Comparison of ENCODE assay signal across 30 cellular contexts in the genomic region with DNA sequence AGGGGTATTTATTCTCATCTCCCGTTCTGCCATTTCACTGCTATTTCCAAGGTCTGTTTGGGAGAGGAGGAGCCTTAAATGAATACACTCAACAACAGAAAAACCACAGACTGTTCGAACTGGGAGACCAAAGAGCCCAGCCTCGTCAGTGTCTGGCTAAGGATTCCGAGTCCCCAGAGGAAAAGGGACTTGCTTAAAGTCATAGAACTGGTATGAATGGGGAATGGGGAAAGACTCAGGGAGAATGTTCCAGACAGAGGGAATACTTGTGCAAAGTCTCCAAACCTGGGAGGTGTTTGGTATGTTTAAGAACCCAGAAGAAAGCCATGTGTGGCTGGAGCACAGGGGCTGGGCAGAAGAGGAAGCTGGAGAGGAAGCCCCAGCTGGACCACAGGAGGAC.
"Had no signal": no experiment of that assay in that cellular context is flagged by ENCODE, and none has a peak within 500 bp of the region (broad histone marks: within the 10 kb centered on the region; RNA-seq: fewer than 3 reads in every experiment).

No MANE protein-coding gene starts in this region.

- H3K36me3 ChIP-seq: breast epithelium, heart left ventricle, lower lobe of right lung, right atrium auricular region, thoracic aorta, vagina had no signal

- H3K4me1 ChIP-seq: breast epithelium, foreskin keratinocyte, lower lobe of right lung, right atrium auricular region, vagina had no signal

- H3K9me3 Mint-ChIP-seq: activated CD4-positive, alpha-beta T cell treated with anti-CD3 and anti-CD28 coated beads, Interleukin-2, amount 10 ng/mL, durations not matched to agents 7 days and 5 days; activated T-cell treated with anti-CD3 and anti-CD28 coated beads, Interleukin-2, amount 50 U/mL, for 4 hours; activated T-helper 17 cell treated with anti-CD3 and anti-CD28 coated beads, Interleukin-2, amount 50 U/mL, for 72 hours; dendritic cell treated with granulocyte-macrophage colony-stimulating factor and Interleukin-4, amounts not matched to agents 40 ng/mL and 50 ng/mL, for 4 days; natural killer cell treated with Interleukin-12 subunit alpha and Interleukin-12 subunit beta and Interleukin-15 and Interleukin-18, amount 100 ng/mL, for 72 hours; type B pancreatic cell; WTC11 had no signal

- H3K4me1 Mint-ChIP-seq: activated CD4-positive, alpha-beta T cell treated with anti-CD3 and anti-CD28 coated beads, Interleukin-2, amount 10 ng/mL, durations not matched to agents 7 days and 5 days; activated naive CD8-positive, alpha-beta T cell treated with anti-CD3 and anti-CD28 coated beads, Interleukin-2, amount 50 U/mL, for 24 hours; activated T-helper 17 cell treated with anti-CD3 and anti-CD28 coated beads, Interleukin-2, amount 50 U/mL, for 72 hours; immature natural killer cell had no signal

- H3K9me3 ChIP-seq: breast epithelium, thoracic aorta, vagina had no signal

- H3K27ac ChIP-seq: breast epithelium, foreskin keratinocyte, heart left ventricle, lower lobe of right lung, right atrium auricular region, thoracic aorta, vagina had no signal

- ATAC-seq: activated CD8-positive, alpha-beta T cell treated with anti-CD3 and anti-CD28 coated beads for 36 hours; activated naive CD8-positive, alpha-beta T cell treated with anti-CD3 and anti-CD28 coated beads, Interleukin-2, amount 50 U/mL, for 24 hours; activated T-cell treated with anti-CD3 and anti-CD28 coated beads, Interleukin-2, amount 50 U/mL, for 4 hours; activated T-helper 17 cell treated with anti-CD3 and anti-CD28 coated beads, Interleukin-2, amount 50 U/mL, for 72 hours; esophagus mucosa; foreskin keratinocyte; heart left ventricle; left lobe of liver; lower lobe of right lung; natural killer cell treated with Interleukin-12 subunit alpha and Interleukin-12 subunit beta and Interleukin-15 and Interleukin-18, amount 100 ng/mL, for 72 hours; WTC11 had no signal

- DNase-seq: activated CD4-positive, alpha-beta T cell treated with anti-CD3 and anti-CD28 coated beads for 1 hour; activated CD4-positive, alpha-beta T cell treated with anti-CD3 and anti-CD28 coated beads, Interleukin-2, amount 10 ng/mL, durations not matched to agents 7 days and 5 days; activated CD8-positive, alpha-beta T cell treated with anti-CD3 and anti-CD28 coated beads for 36 hours; activated gamma-delta T cell treated with Interleukin-2 at 50 U/mL for 16 hours; activated naive CD4-positive, alpha-beta T cell treated with anti-CD3 and anti-CD28 coated beads, Interleukin-2, amount 50 U/mL, for 16 hours; activated naive CD8-positive, alpha-beta T cell treated with anti-CD3 and anti-CD28 coated beads, Interleukin-2, amount 50 U/mL, for 24 hours; activated T-cell treated with anti-CD3 and anti-CD28 coated beads, Interleukin-2, amount 50 U/mL, for 4 hours; amygdala; central memory CD4-positive, alpha-beta T cell; endodermal cell; foreskin keratinocyte; heart left ventricle; hypothalamus; immature natural killer cell; kidney glomerular epithelial cell; lower lobe of right lung; mesendoderm; stimulated activated CD4-positive, alpha-beta T cell treated with anti-CD3 and anti-CD28 coated beads, Interleukin-2, amount 100 ng/mL, for 48 hours; stimulated activated naive CD4-positive, alpha-beta T cell treated with Interleukin-2 at 50 U/mL for 16 hours had no signal

- H3K36me3 Mint-ChIP-seq: immature natural killer cell; natural killer cell treated with Interleukin-12 subunit alpha and Interleukin-12 subunit beta and Interleukin-15 and Interleukin-18, amount 100 ng/mL, for 72 hours; type B pancreatic cell had no signal

- H3K4me3 ChIP-seq: breast epithelium, heart left ventricle, lower lobe of right lung, right atrium auricular region, thoracic aorta, vagina had no signal

- H3K4me3 Mint-ChIP-seq: activated CD4-positive, alpha-beta T cell treated with anti-CD3 and anti-CD28 coated beads, Interleukin-2, amount 10 ng/mL, durations not matched to agents 7 days and 5 days; activated CD8-positive, alpha-beta T cell treated with anti-CD3 and anti-CD28 coated beads for 36 hours; activated naive CD8-positive, alpha-beta T cell treated with anti-CD3 and anti-CD28 coated beads, Interleukin-2, amount 50 U/mL, for 24 hours; activated T-cell treated with anti-CD3 and anti-CD28 coated beads, Interleukin-2, amount 50 U/mL, for 4 hours; activated T-helper 17 cell treated with anti-CD3 and anti-CD28 coated beads, Interleukin-2, amount 50 U/mL, for 72 hours; dendritic cell treated with granulocyte-macrophage colony-stimulating factor and Interleukin-4, amounts not matched to agents 40 ng/mL and 50 ng/mL, for 4 days; endodermal cell; immature natural killer cell; natural killer cell treated with Interleukin-12 subunit alpha and Interleukin-12 subunit beta and Interleukin-15 and Interleukin-18, amount 100 ng/mL, for 72 hours; type B pancreatic cell; WTC11 had no signal

- H3K27ac Mint-ChIP-seq: activated CD4-positive, alpha-beta T cell treated with anti-CD3 and anti-CD28 coated beads, Interleukin-2, amount 10 ng/mL, durations not matched to agents 7 days and 5 days; activated CD8-positive, alpha-beta T cell treated with anti-CD3 and anti-CD28 coated beads for 36 hours; activated naive CD8-positive, alpha-beta T cell treated with anti-CD3 and anti-CD28 coated beads, Interleukin-2, amount 50 U/mL, for 24 hours; activated T-helper 17 cell treated with anti-CD3 and anti-CD28 coated beads, Interleukin-2, amount 50 U/mL, for 72 hours; dendritic cell treated with granulocyte-macrophage colony-stimulating factor and Interleukin-4, amounts not matched to agents 40 ng/mL and 50 ng/mL, for 4 days; endodermal cell; immature natural killer cell; natural killer cell treated with Interleukin-12 subunit alpha and Interleukin-12 subunit beta and Interleukin-15 and Interleukin-18, amount 100 ng/mL, for 72 hours; type B pancreatic cell; WTC11 had no signal

- H3K27me3 ChIP-seq: breast epithelium, right atrium auricular region, vagina had no signal
